ENCODE assay signal across 8 cellular contexts in genomic region chr19:4633140-4633967, GRCh38. TPM values are rescaled to one million over a fixed set of nuclear protein-coding genes. Genes with fewer than 3 reads are reported as not detected.
DNase-seq lines count a peak whose midpoint lies in the region; ATAC-seq and TF ChIP-seq lines count a peak whose summit lies in the region.

No MANE protein-coding gene starts in this region.

- no peak for TF ChIP-seq POLR2A in lower leg skin (IDR thresholded peaks at IDR 0.05)

- peak in 4 of 5 donors; percentile 29 to 49 (median 40) for DNase-seq in CD4-positive, alpha-beta memory T cell
- DNase-seq in HFFc6 = peak; percentile 60
- peak; percentile 62 for DNase-seq in OCI-M2 (lab: John Stamatoyannopoulos, UW; ENCODE audit: unreplicated experiment)
- DNase-seq in activated T-cell treated with anti-CD3 and anti-CD28 coated beads, Interleukin-2, amount 50 U/mL, for 48 hours = peak; percentile 66 to 70
- DNase-seq in foreskin fibroblast = peak; percentile 74 to 82
- DNase-seq in non-pigmented ciliary epithelial cell (ENCODE audit: low read depth) = peak; percentile 40
- no peak for DNase-seq in lower leg skin (ENCODE audit: low spot score in 2 of 2)

- no peaks in the 10 kb centered on the region for H3K9me3 ChIP-seq in CD4-positive, alpha-beta memory T cell (ENCODE audit: control insufficient read depth in 1 of 2, low read length in 2 of 2)

- peaks cover 14% of the 10 kb centered on the region for H3K4me1 ChIP-seq in CD4-positive, alpha-beta memory T cell (ENCODE audit: insufficient read depth, low read length)

- intact Hi-C loops in CD4-positive, alpha-beta memory T cell (cut with micrococcal nuclease) = loop anchor here (1.0 kb wide), 1 partner anchor 158 kb away; the partner anchor contains the start of gene FEM1A
- intact Hi-C loops in lower leg skin (cut with DNase I; ENCODE audit: low total_unique reads) = no loop called here

- no peak overlapping the region for H3K27ac ChIP-seq in CD4-positive, alpha-beta memory T cell (ENCODE audit: low read depth, low read length)

- H3K4me3 ChIP-seq in CD4-positive, alpha-beta memory T cell (ENCODE audit: low read length in 2 of 2) = no peak overlapping the region
- H3K4me3 ChIP-seq in foreskin fibroblast (ENCODE audit: low read depth in 1 of 2, low read length in 2 of 2) (no peak overlapping the region), lower leg skin (ENCODE audit: low read depth, poor library complexity, severe bottlenecking) (no peak overlapping the region)

- no peaks in the 10 kb centered on the region for H3K36me3 ChIP-seq in CD4-positive, alpha-beta memory T cell (ENCODE audit: insufficient read depth, low read length)

- CTCF ChIA-PET in CD4-positive, alpha-beta memory T cell (lab: Charles Lee; ENCODE audit: partially characterized antibody) = interaction anchor here (1.1 to 2.8 kb wide), 6 partner anchors 11 to 63 kb away, joined by 3 to 16 read pairs (median 6); no protein-coding TSS in a partner anchor

- 49 to 52% methylated on average over 14 of the region's 14 CpGs for WGBS in lower leg skin, 2 donors

- peak overlapping the region in 3 of 8 donors; percentile 21 to 81 (median 49) for H3K4me3 Mint-ChIP-seq in CD4-positive, alpha-beta memory T cell
- H3K4me3 Mint-ChIP-seq in HFFc6 = peak overlapping the region; percentile 18; the same call in 1 of the 2 replicates

- peak; percentile 84 for TF ChIP-seq CTCF in HFFc6 (IDR thresholded peaks at IDR 0.05)
- TF ChIP-seq CTCF in foreskin fibroblast (IDR thresholded peaks at IDR 0.05; ENCODE audit: low read depth, low read length) = peak; percentile 81
- TF ChIP-seq CTCF in lower leg skin (IDR thresholded peaks at IDR 0.05) = no peak

- H3K27ac Mint-ChIP-seq in CD4-positive, alpha-beta memory T cell = peak overlapping the region in 4 of 7 donors; percentile 36 to 91 (median 87)
- peak overlapping the region; percentile 82 for H3K27ac Mint-ChIP-seq in HFFc6

- POLR2A ChIA-PET in CD4-positive, alpha-beta memory T cell (lab: Charles Lee; ENCODE audit: partially characterized antibody) = no interaction called here

- no peaks in the 10 kb centered on the region for H3K36me3 Mint-ChIP-seq in CD4-positive, alpha-beta memory T cell
- H3K36me3 Mint-ChIP-seq in HFFc6 (ENCODE audit: low read depth) = no peaks in the 10 kb centered on the region

- no peak for ATAC-seq in HG03354 (IDR thresholded peaks at IDR 0.05; ENCODE audit: poor library complexity, severe bottlenecking, unreplicated experiment)

- no peaks in the 10 kb centered on the region for H3K9me3 Mint-ChIP-seq in CD4-positive, alpha-beta memory T cell
- no peaks in the 10 kb centered on the region for H3K9me3 Mint-ChIP-seq in HFFc6

- H3K27me3 Mint-ChIP-seq in CD4-positive, alpha-beta memory T cell = peaks cover 6 to 8% of the 10 kb centered on the region in 2 donors
- H3K27me3 Mint-ChIP-seq in HFFc6 (ENCODE audit: insufficient read depth) = no peaks in the 10 kb centered on the region; the same call in 1 of the 2 replicates

- no peaks in the 10 kb centered on the region for H3K27me3 ChIP-seq in CD4-positive, alpha-beta memory T cell (ENCODE audit: insufficient read depth, low read length)

- H3K4me1 Mint-ChIP-seq in CD4-positive, alpha-beta memory T cell = peaks cover 4 to 17% (median 11%) of the 10 kb centered on the region in 4 donors
- peaks cover 29% of the 10 kb centered on the region for H3K4me1 Mint-ChIP-seq in HFFc6 (ENCODE audit: low read depth)

RNA-seq across cellular contexts. Expression of gene TNFAIP8L1, which starts 6.0 kb away (rescaled TPM):
- 10 to 100 TPM; 16.2 to 17.2 TPM for total RNA-seq in CD4-positive, alpha-beta memory T cell
- polyA plus RNA-seq in CD4-positive, alpha-beta memory T cell = 10 to 100 TPM in 1 of 2 donors, 1 to 10 TPM in 1; 3.7 to 11.1 TPM
- total RNA-seq in HFFc6 (2021; fragmentation: NEBNext Ultra II Directional; extraction: Animal tissue kit (Norgen Biotek cat#: 25700)) = 1 to 10 TPM; 4.5 to 8.2 (median 6.7) TPM
- 10 to 100 TPM in 1 of 4 donors, 1 to 10 TPM in 3; 3.1 to 11.6 (median 7.0) TPM for total RNA-seq in lower leg skin

RNA-seq across cellular contexts. Expression of gene MYDGF, which starts 36.8 kb away (rescaled TPM):
- total RNA-seq in CD4-positive, alpha-beta memory T cell = 10 to 100 TPM; 43.0 to 46.4 TPM
- polyA plus RNA-seq in CD4-positive, alpha-beta memory T cell = 100 to 1,000 TPM; 128 to 199 TPM
- 100 to 1,000 TPM; 266 to 322 (median 283) TPM for total RNA-seq in HFFc6 (2021; fragmentation: NEBNext Ultra II Directional; extraction: Animal tissue kit (Norgen Biotek cat#: 25700))
- total RNA-seq in lower leg skin = 10 to 100 TPM; 25.9 to 56.0 (median 29.6) TPM

Comparison
In these comparisons a context has a peak if more than half of its experiments do, and no peak if none do; other contexts are left out.
1. DNase-seq: peak in CD4-positive, alpha-beta memory T cell (4 of 5), HFFc6 (single experiment), OCI-M2 (single experiment), activated T-cell treated with anti-CD3 and anti-CD28 coated beads, Interleukin-2, amount 50 U/mL, for 48 hours (2 of 2), foreskin fibroblast (2 of 2) and non-pigmented ciliary epithelial cell (single experiment); none in lower leg skin (0 of 2).
2. CTCF ChIP-seq: peak in HFFc6 (single experiment) and foreskin fibroblast (single experiment); none in lower leg skin (0 of 3).
3. RNA of gene MYDGF, which starts 36.8 kb away (total RNA-seq): 266 to 322 TPM in HFFc6; 43.0 to 46.4 TPM in CD4-positive, alpha-beta memory T cell and 25.9 to 56.0 TPM in lower leg skin; every median in the first group is over 4 times any median in the second.